ENCODE assay signal across 14 cellular contexts in genomic region chr11:111629499-111629898, GRCh38. TPM values are rescaled to one million over a fixed set of nuclear protein-coding genes. Genes with fewer than 3 reads are reported as not detected.
DNase-seq lines count a peak whose midpoint lies in the region; ATAC-seq, FAIRE-seq and TF ChIP-seq lines count a peak whose summit lies in the region.
"Had no signal": no experiment of that assay in that cellular context is flagged by ENCODE, and none has a peak within 500 bp of the region (broad histone marks: within the 10 kb centered on the region; RNA-seq: fewer than 3 reads in every experiment).

No MANE protein-coding gene starts in this region.

- CTCF ChIA-PET in SK-N-SH (lab: Yijun Ruan, JAX) (no interaction called here), RWPE1 (lab: Yijun Ruan, JAX) (no interaction called here)

- TF ChIP-seq EP300 in SK-N-SH (IDR thresholded peaks at IDR 0.05; ENCODE audit: borderline replicate concordance in 1 of 2, low read depth in 1 of 2, low read length in 1 of 2): peak in 1 of 2 experiments; percentile 47; a peak in 1 of 4 replicates

- H3K79me2 ChIP-seq in SK-N-SH (ENCODE audit: insufficient read depth): peaks cover under 1% of the 10 kb centered on the region; the same call in 1 of the 2 replicates

- POLR2A ChIA-PET in SK-N-SH (lab: Yijun Ruan, JAX): no interaction called here
- POLR2A ChIA-PET in RWPE1 (lab: Yijun Ruan, JAX; ENCODE audit: low non-redundant PET): no interaction called here

- no peak for ATAC-seq in GM18511 (IDR thresholded peaks at IDR 0.05; ENCODE audit: unreplicated experiment)
- ATAC-seq: CD8-positive, alpha-beta T cell had no signal

- no peak overlapping the region for H3K4me2 ChIP-seq in SK-N-SH

- H3F3A ChIP-seq in SK-N-SH (replicated peaks; ENCODE audit: insufficient read depth): peaks cover 46% of the 10 kb centered on the region

- H3K9me3 ChIP-seq in SK-N-SH: no peaks in the 10 kb centered on the region

- H3K4me3 ChIP-seq in SK-N-SH (ENCODE audit: low read depth in 2 of 2, low read length in 1 of 2): no peak overlapping the region
- no peak overlapping the region for H3K4me3 ChIP-seq in bronchial epithelial cell (ENCODE audit: low read depth, low read length)

- TF ChIP-seq CTCF in SK-N-SH (IDR thresholded peaks at IDR 0.05) (no peak), bronchial epithelial cell (IDR thresholded peaks at IDR 0.05; ENCODE audit: insufficient read depth, low read length, severe bottlenecking) (no peak), RWPE1 (conservative IDR thresholded peaks at IDR 0.05; ENCODE audit: low read depth) (no peak), progenitor cell of endocrine pancreas (IDR thresholded peaks at IDR 0.05; ENCODE audit: unreplicated experiment) (no peak)

- H3K9me2 ChIP-seq in SK-N-SH: no peaks in the 10 kb centered on the region

- H3K9me3 Mint-ChIP-seq in progenitor cell of endocrine pancreas (ENCODE audit: low read depth): peaks cover 3% of the 10 kb centered on the region
- H3K9me3 Mint-ChIP-seq: CD14-positive monocyte; CD8-positive, alpha-beta T cell; H9 had no signal

- WGBS in SK-N-SH (ENCODE audit: low lambda C conversion rate): 24% methylated on average over 2 of the region's 2 CpGs

- peaks cover 29 to 45% of the 10 kb centered on the region in 2 experiments; a peak in 3 of 4 replicates for H3K4me1 ChIP-seq in SK-N-SH (ENCODE audit: control insufficient read depth in 1 of 2, insufficient read depth in 2 of 2, low read depth in 1 of 2, low read length in 1 of 2)

- H3K9ac ChIP-seq in SK-N-SH: no peak overlapping the region

- DNase-seq in LHCN-M2 (ENCODE audit: low read depth): peak; percentile 42
- no peak for DNase-seq in SK-N-SH
- peak; percentile 25 for DNase-seq in bronchial epithelial cell (ENCODE audit: low read depth)
- no peak for DNase-seq in NCI-H1694 treated with DMSO at 0.1 percent for 48 hours (lab: John Stamatoyannopoulos, UW)
- DNase-seq in RWPE1 (ENCODE audit: low spot score): no peak
- DNase-seq in progenitor cell of endocrine pancreas (ENCODE audit: low spot score, unreplicated experiment): no peak
- DNase-seq: CD8-positive, alpha-beta T cell; COR-L47; DND-41; GF-D8; GOT3; H9 had no signal

- H3K4me1 Mint-ChIP-seq in progenitor cell of endocrine pancreas (ENCODE audit: low read depth): peaks cover 35% of the 10 kb centered on the region
- H3K4me1 Mint-ChIP-seq: CD14-positive monocyte had no signal

- no peaks in the 10 kb centered on the region for H4K20me1 ChIP-seq in SK-N-SH (ENCODE audit: insufficient read depth)

- peaks cover 22% of the 10 kb centered on the region for H3K36me3 Mint-ChIP-seq in progenitor cell of endocrine pancreas (ENCODE audit: insufficient read depth)

- no peak overlapping the region for H3K27ac Mint-ChIP-seq in progenitor cell of endocrine pancreas
- H3K27ac Mint-ChIP-seq: CD8-positive, alpha-beta T cell; H9 had no signal

- H3K36me3 ChIP-seq in SK-N-SH (replicated peaks in 1 of 2; ENCODE audit: control insufficient read depth in 1 of 2, insufficient read depth in 2 of 2, low read length in 1 of 2) (peaks cover 7 to 25% of the 10 kb centered on the region in 2 experiments), bronchial epithelial cell (ENCODE audit: control insufficient read depth, insufficient read depth, low read length) (no peaks in the 10 kb centered on the region)

- H3K27me3 ChIP-seq in SK-N-SH (ENCODE audit: insufficient read depth) (no peaks in the 10 kb centered on the region), bronchial epithelial cell (ENCODE audit: control insufficient read depth, insufficient read depth, low read length) (no peaks in the 10 kb centered on the region)

- H3K27me3 Mint-ChIP-seq in progenitor cell of endocrine pancreas: no peaks in the 10 kb centered on the region

- H2AFZ ChIP-seq in SK-N-SH (ENCODE audit: low read depth): no peak overlapping the region

- no peak for FAIRE-seq in bronchial epithelial cell (lab: Jason Lieb, UNC)

- no peak for TF ChIP-seq RAD21 in SK-N-SH (IDR thresholded peaks at IDR 0.05; ENCODE audit: low read length)

- H3K27ac ChIP-seq in SK-N-SH (ENCODE audit: low read depth in 2 of 2, low read length in 1 of 2): no peak overlapping the region
- no peak overlapping the region for H3K27ac ChIP-seq in RWPE1

- no peak overlapping the region for H3K4me3 Mint-ChIP-seq in progenitor cell of endocrine pancreas (ENCODE audit: low read depth)
- H3K4me3 Mint-ChIP-seq: CD14-positive monocyte; CD8-positive, alpha-beta T cell; H9 had no signal

TF ChIP-seq in SK-N-SH, 30 proteins besides CTCF, POLR2A, EP300 and RAD21:
- TF ChIP-seq GABPA (IDR thresholded peaks at IDR 0.05; ENCODE audit: low read depth) (no peak), FOXM1 (IDR thresholded peaks at IDR 0.05; ENCODE audit: low read depth) (0 out of 2 replicates have a peak, but pooled peaks have one; percentile 19), PBX3 (IDR thresholded peaks at IDR 0.05) (no peak), USF2 (IDR thresholded peaks at IDR 0.05; ENCODE audit: borderline replicate concordance, low read depth, low read length) (no peak)

RNA-seq across cellular contexts. Expression of gene SIK2, which starts 27.2 kb away (rescaled TPM):
- total RNA-seq in LHCN-M2 (2014; rRNA removed) (11.3 and 12.2 TPM in 2 replicates), bronchial epithelial cell (2.9 and 3.6 TPM in 2 replicates), progenitor cell of endocrine pancreas (43.0 and 43.7 TPM in 2 replicates)
- polyA plus RNA-seq in LHCN-M2 (2012): 6.7 TPM
- 8.9 and 9.7 TPM in 2 replicates for polyA plus RNA-seq in SK-N-SH (2012; rRNA removed)
- 6.1 and 6.8 TPM in 2 replicates for polyA plus RNA-seq in SK-N-SH (2012; cell fraction: cytosol; rRNA removed)
- polyA plus RNA-seq in SK-N-SH (2012; cell fraction: nucleus; rRNA removed): 12.6 and 16.1 TPM in 2 replicates

Comparison
In these comparisons a context has a peak if more than half of its experiments do, and no peak if none do; other contexts are left out.
1. DNase-seq: peak in LHCN-M2 (single experiment) and bronchial epithelial cell (single experiment); none in SK-N-SH (single experiment), NCI-H1694 treated with DMSO at 0.1 percent for 48 hours (single experiment), RWPE1 (single experiment) and progenitor cell of endocrine pancreas (single experiment).